12 cellular contexts compared by ENCODE assay signal in the genomic region with DNA sequence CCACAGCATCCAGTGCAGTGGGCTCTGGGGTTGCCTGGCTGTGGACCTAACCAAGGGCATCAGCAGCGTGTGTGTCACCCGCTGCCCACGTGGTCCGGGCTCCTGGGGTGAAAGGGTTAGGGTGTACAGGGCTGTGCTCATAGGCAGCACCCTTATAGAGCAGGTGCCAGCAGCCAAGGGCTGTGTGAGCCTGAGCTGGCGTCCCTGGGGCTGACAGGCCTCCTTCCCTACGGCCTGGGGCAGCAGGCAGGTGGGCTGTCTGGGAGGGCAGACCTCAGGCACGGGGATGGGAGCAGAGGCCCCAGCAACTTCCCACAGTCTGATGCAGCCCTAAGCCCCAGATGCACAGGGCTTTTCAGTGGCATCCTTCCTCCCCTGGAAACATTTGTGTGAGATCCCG.
DNase-seq lines count a peak whose midpoint lies in the region; ATAC-seq lines count a peak whose summit lies in the region.
"Had no signal": no experiment of that assay in that cellular context is flagged by ENCODE, and none has a peak within 500 bp of the region (broad histone marks: within the 10 kb centered on the region; RNA-seq: fewer than 3 reads in every experiment).

No MANE protein-coding gene starts in this region.

- no peak for DNase-seq in stimulated activated naive CD8-positive, alpha-beta T cell treated with anti-CD3 and anti-CD28 coated beads, Interleukin-15, Interleukin-2, amounts not matched to agents 100 U/mL and 50 U/mL, for 24 hours
- DNase-seq in NCI-H69 (lab: John Stamatoyannopoulos, UW) (peak; percentile 21), iPS-NIHi11 (ENCODE audit: low spot score) (peak; percentile 6), DMS153 treated with DMSO at 0.1 percent for 48 hours (lab: John Stamatoyannopoulos, UW; ENCODE audit: unreplicated experiment) (no peak), NCI-H1048 (lab: John Stamatoyannopoulos, UW) (no peak)
- no peak for DNase-seq in activated effector memory CD4-positive, alpha-beta T cell treated with Interleukin-2 at 50 U/mL for 16 hours
- DNase-seq: BE2C, DMS153, HCEC 1CT, NCI-H146, Right ventricle myocardium superior had no signal

- H3K36me3 Mint-ChIP-seq in stimulated activated naive CD8-positive, alpha-beta T cell treated with anti-CD3 and anti-CD28 coated beads, Interleukin-15, Interleukin-2, amounts not matched to agents 100 ng/mL and 50 ng/mL, for 24 hours (ENCODE audit: low read depth), result peaks cover 15% of the 10 kb centered on the region

- H3K27ac Mint-ChIP-seq in stimulated activated naive CD8-positive, alpha-beta T cell treated with anti-CD3 and anti-CD28 coated beads, Interleukin-15, Interleukin-2, amounts not matched to agents 100 ng/mL and 50 ng/mL, for 24 hours, result peak overlapping the region; percentile 80

- no peak overlapping the region for H3K4me3 Mint-ChIP-seq in stimulated activated naive CD8-positive, alpha-beta T cell treated with anti-CD3 and anti-CD28 coated beads, Interleukin-15, Interleukin-2, amounts not matched to agents 100 ng/mL and 50 ng/mL, for 24 hours

- peaks cover 4% of the 10 kb centered on the region for H3K9me3 Mint-ChIP-seq in stimulated activated naive CD8-positive, alpha-beta T cell treated with anti-CD3 and anti-CD28 coated beads, Interleukin-15, Interleukin-2, amounts not matched to agents 100 ng/mL and 50 ng/mL, for 24 hours

- no peak for ATAC-seq in stimulated activated naive CD8-positive, alpha-beta T cell treated with anti-CD3 and anti-CD28 coated beads, Interleukin-15, Interleukin-2, amounts not matched to agents 100 U/mL and 50 U/mL, for 24 hours

- H3K27me3 Mint-ChIP-seq in stimulated activated naive CD8-positive, alpha-beta T cell treated with anti-CD3 and anti-CD28 coated beads, Interleukin-15, Interleukin-2, amounts not matched to agents 100 ng/mL and 50 ng/mL, for 24 hours, result no peaks in the 10 kb centered on the region

- H3K4me1 Mint-ChIP-seq in stimulated activated naive CD8-positive, alpha-beta T cell treated with anti-CD3 and anti-CD28 coated beads, Interleukin-15, Interleukin-2, amounts not matched to agents 100 ng/mL and 50 ng/mL, for 24 hours (ENCODE audit: low read depth), result peaks cover 39% of the 10 kb centered on the region

Comparison
In these comparisons a context has a peak if more than half of its experiments do, and no peak if none do; other contexts are left out.
1. DNase-seq: peak in NCI-H69 (single experiment) and iPS-NIHi11 (single experiment); none in stimulated activated naive CD8-positive, alpha-beta T cell treated with anti-CD3 and anti-CD28 coated beads, Interleukin-15, Interleukin-2, amounts not matched to agents 100 U/mL and 50 U/mL, for 24 hours (single experiment), DMS153 treated with DMSO at 0.1 percent for 48 hours (single experiment), NCI-H1048 (single experiment) and activated effector memory CD4-positive, alpha-beta T cell treated with Interleukin-2 at 50 U/mL for 16 hours (single experiment).